ENCODE assay signal across 13 cellular contexts in the genomic region with DNA sequence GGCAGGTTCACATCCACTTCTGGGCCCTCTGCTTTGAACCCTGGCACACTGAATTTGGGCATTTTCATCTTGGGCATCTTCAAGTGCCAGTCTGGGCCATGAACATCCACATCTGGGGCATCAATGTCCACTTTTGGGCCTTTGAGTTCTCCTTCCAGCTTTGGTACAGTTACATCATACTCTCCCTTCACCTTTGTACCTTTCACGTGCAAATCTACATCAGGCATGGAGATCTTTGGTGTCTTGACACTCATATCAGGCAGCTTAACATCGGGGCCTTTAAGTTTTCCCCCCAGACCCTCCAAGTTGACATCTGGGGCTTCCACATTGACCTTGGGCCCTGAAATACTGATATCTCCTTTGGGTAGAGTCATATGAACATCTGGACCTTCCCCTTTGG.
"Had no signal": no experiment of that assay in that cellular context is flagged by ENCODE, and none has a peak within 500 bp of the region (broad histone marks: within the 10 kb centered on the region; RNA-seq: fewer than 3 reads in every experiment).

No MANE protein-coding gene starts in this region.

- H3K4me3 Mint-ChIP-seq: stimulated activated naive CD8-positive, alpha-beta T cell treated with anti-CD3 and anti-CD28 coated beads, Interleukin-15, amount 100 ng/mL, for 72 hours; WTC11 had no signal

- H3K27me3 ChIP-seq: hepatocyte had no signal

- H3K4me1 ChIP-seq: parathyroid adenoma had no signal

- ATAC-seq: lower lobe of right lung; stimulated activated naive CD8-positive, alpha-beta T cell treated with anti-CD3 and anti-CD28 coated beads, Interleukin-15, amount 100 ng/mL, for 72 hours; WTC11 had no signal

- H3K9me3 Mint-ChIP-seq: stimulated activated naive CD8-positive, alpha-beta T cell treated with anti-CD3 and anti-CD28 coated beads, Interleukin-15, amount 100 ng/mL, for 72 hours had no signal

- H3K27ac Mint-ChIP-seq: WTC11 had no signal

- H3K27me3 Mint-ChIP-seq: stimulated activated naive CD8-positive, alpha-beta T cell treated with anti-CD3 and anti-CD28 coated beads, Interleukin-15, amount 100 ng/mL, for 72 hours had no signal

- H3K9me3 ChIP-seq: lower lobe of right lung, thoracic aorta had no signal

- DNase-seq: activated CD4-positive, alpha-beta T cell treated with anti-CD3 and anti-CD28 coated beads for 48 hours; activated naive CD4-positive, alpha-beta T cell; effector CD4-positive, alpha-beta T cell; kidney glomerular epithelial cell; lower lobe of right lung; midbrain; stimulated activated CD4-positive, alpha-beta T cell treated with anti-CD3 and anti-CD28 coated beads, Interleukin-4, amount 100 ng/mL, for 1 hour; stimulated activated CD8-positive, alpha-beta memory T cell treated with anti-CD3 and anti-CD28 coated beads, Interleukin-4, amount 100 ng/mL, for 48 hours; stimulated activated naive CD8-positive, alpha-beta T cell treated with anti-CD3 and anti-CD28 coated beads, Interleukin-15, amount 100 ng/mL, for 72 hours had no signal

- H3K4me1 Mint-ChIP-seq: stimulated activated naive CD8-positive, alpha-beta T cell treated with anti-CD3 and anti-CD28 coated beads, Interleukin-15, amount 100 ng/mL, for 72 hours had no signal

- H3K4me3 ChIP-seq: hepatocyte, lower lobe of right lung, thoracic aorta had no signal

- H3K27ac ChIP-seq: hepatocyte, lower lobe of right lung, parathyroid adenoma, thoracic aorta had no signal
